ENCODE assay signal across 8 cellular contexts in genomic region chr13:98839826-98840769, GRCh38.
DNase-seq lines count a peak whose midpoint lies in the region; ATAC-seq, FAIRE-seq and TF ChIP-seq lines count a peak whose summit lies in the region.

No MANE protein-coding gene starts in this region.

- H3K36me3 ChIP-seq in pancreas, result no peaks in the 10 kb centered on the region

- no peak overlapping the region for H3K27ac ChIP-seq in pancreas

- peaks cover under 1 to 3% (median 2%) of the 10 kb centered on the region in 3 donors for H3K4me1 ChIP-seq in pancreas

- H3K9me3 ChIP-seq in pancreas, result no peaks in the 10 kb centered on the region

- DNase-seq in D341Med (ENCODE audit: low spot score), result peak; percentile 87
- DNase-seq in NCI-H82 (lab: John Stamatoyannopoulos, UW), result peak; percentile 89
- DNase-seq in activated T-cell treated with anti-CD3 and anti-CD28 coated beads for 4 hours, result peak; percentile 12
- DNase-seq in foreskin melanocyte, result peak; percentile 32
- peak in 5 of 6 donors; percentile 39 to 79 (median 62) for DNase-seq in pancreas
- no peak for DNase-seq in NCI-H2107 (lab: John Stamatoyannopoulos, UW)

- peak; percentile 57 to 79 (median 73) for TF ChIP-seq CTCF in pancreas (IDR thresholded peaks at IDR 0.05)

- intact Hi-C loops in pancreas (cut with DNase I), result loop anchor here in 1 of 3 donors (10.0 kb wide), 1 partner anchor 395 kb away; no protein-coding TSS in a partner anchor

- 41 to 44% methylated on average over 14 of the region's 14 CpGs for WGBS in pancreas, 2 donors

- no peaks in the 10 kb centered on the region for H3K27me3 ChIP-seq in pancreas

- ATAC-seq in GM19324 (IDR thresholded peaks at IDR 0.05; ENCODE audit: low FRiP score, unreplicated experiment) (peak; percentile 81), HG03159 (IDR thresholded peaks at IDR 0.05; ENCODE audit: unreplicated experiment) (peak; percentile 88), pancreas (peak; percentile 62 to 90 (median 90))

- FAIRE-seq in pancreas (lab: Jason Lieb, UNC), result no peak

- H3K4me3 ChIP-seq in pancreas, result no peak overlapping the region
